Comparison of ENCODE assay signal across 1 cellular context in genomic region chr7:105396566-105396965, GRCh38.
TF ChIP-seq lines count a peak whose summit lies in the region.

No MANE protein-coding gene starts in this region.

TF ChIP-seq in K562, 482 proteins besides CTCF, POLR2A, EP300 and RAD21 (continued from another document and continues in another):
- TF ChIP-seq MECOM (CRISPR knock-in tag; IDR thresholded peaks at IDR 0.05): no peak
- TF ChIP-seq MED1 (CRISPR knock-in tag; IDR thresholded peaks at IDR 0.05; ENCODE audit: borderline replicate concordance): no peak
- TF ChIP-seq MTA2 (IDR thresholded peaks at IDR 0.05; ENCODE audit: low read depth): 0 out of 2 replicates have a peak, but pooled peaks have one; percentile 21
- TF ChIP-seq SNIP1 (IDR thresholded peaks at IDR 0.05; ENCODE audit: low read depth): peak; percentile 19; the same call in 1 of the 2 replicates
- TF ChIP-seq NR1H2 (CRISPR knock-in tag; IDR thresholded peaks at IDR 0.05): no peak
- TF ChIP-seq HLTF (IDR thresholded peaks at IDR 0.05): 0 out of 2 replicates have a peak, but pooled peaks have one; percentile 29
- TF ChIP-seq CEBPB (tag; IDR thresholded peaks at IDR 0.05): peak; percentile 49
- TF ChIP-seq MAZ (CRISPR knock-in tag; conservative IDR thresholded peaks at IDR 0.05 in 1 of 2, IDR thresholded peaks at IDR 0.05 in 1 of 2): no peak
- no peak for TF ChIP-seq TARDBP (IDR thresholded peaks at IDR 0.05)
- TF ChIP-seq TBP (optimal IDR thresholded peaks at IDR 0.05; ENCODE audit: low read depth, low read length): no peak
- TF ChIP-seq NUFIP1 (IDR thresholded peaks at IDR 0.05; ENCODE audit: partially characterized antibody): no peak
- 0 out of 2 replicates have a peak, but pooled peaks have one; percentile 11 for TF ChIP-seq CEBPG (CRISPR knock-in tag; IDR thresholded peaks at IDR 0.05)
- TF ChIP-seq CEBPG (tag; conservative IDR thresholded peaks at IDR 0.05 in 1 of 2, IDR thresholded peaks at IDR 0.05 in 1 of 2): no peak
- peak; percentile 71; the same call in 1 of the 2 replicates for TF ChIP-seq MCM3 (IDR thresholded peaks at IDR 0.05)
- TF ChIP-seq, protein P1, sequence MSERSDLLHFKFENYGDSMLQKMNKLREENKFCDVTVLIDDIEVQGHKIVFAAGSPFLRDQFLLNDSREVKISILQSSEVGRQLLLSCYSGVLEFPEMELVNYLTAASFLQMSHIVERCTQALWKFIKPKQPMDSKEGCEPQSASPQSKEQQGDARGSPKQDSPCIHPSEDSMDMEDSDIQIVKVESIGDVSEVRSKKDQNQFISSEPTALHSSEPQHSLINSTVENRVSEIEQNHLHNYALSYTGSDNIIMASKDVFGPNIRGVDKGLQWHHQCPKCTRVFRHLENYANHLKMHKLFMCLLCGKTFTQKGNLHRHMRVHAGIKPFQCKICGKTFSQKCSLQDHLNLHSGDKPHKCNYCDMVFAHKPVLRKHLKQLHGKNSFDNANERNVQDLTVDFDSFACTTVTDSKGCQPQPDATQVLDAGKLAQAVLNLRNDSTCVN (CRISPR knock-in tag; IDR thresholded peaks at IDR 0.05): peak; percentile 69; the same call in 1 of the 2 replicates
- TF ChIP-seq, protein P2, sequence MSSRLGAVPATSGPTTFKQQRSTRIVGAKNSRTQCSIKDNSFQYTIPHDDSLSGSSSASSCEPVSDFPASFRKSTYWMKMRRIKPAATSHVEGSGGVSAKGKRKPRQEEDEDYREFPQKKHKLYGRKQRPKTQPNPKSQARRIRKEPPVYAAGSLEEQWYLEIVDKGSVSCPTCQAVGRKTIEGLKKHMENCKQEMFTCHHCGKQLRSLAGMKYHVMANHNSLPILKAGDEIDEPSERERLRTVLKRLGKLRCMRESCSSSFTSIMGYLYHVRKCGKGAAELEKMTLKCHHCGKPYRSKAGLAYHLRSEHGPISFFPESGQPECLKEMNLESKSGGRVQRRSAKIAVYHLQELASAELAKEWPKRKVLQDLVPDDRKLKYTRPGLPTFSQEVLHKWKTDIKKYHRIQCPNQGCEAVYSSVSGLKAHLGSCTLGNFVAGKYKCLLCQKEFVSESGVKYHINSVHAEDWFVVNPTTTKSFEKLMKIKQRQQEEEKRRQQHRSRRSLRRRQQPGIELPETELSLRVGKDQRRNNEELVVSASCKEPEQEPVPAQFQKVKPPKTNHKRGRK (tag; IDR thresholded peaks at IDR 0.05): peak; percentile 98
- TF ChIP-seq BRD4 (IDR thresholded peaks at IDR 0.05): no peak
- TF ChIP-seq ZNF121 (CRISPR knock-in tag; conservative IDR thresholded peaks at IDR 0.05): no peak
- TF ChIP-seq, protein P3, sequence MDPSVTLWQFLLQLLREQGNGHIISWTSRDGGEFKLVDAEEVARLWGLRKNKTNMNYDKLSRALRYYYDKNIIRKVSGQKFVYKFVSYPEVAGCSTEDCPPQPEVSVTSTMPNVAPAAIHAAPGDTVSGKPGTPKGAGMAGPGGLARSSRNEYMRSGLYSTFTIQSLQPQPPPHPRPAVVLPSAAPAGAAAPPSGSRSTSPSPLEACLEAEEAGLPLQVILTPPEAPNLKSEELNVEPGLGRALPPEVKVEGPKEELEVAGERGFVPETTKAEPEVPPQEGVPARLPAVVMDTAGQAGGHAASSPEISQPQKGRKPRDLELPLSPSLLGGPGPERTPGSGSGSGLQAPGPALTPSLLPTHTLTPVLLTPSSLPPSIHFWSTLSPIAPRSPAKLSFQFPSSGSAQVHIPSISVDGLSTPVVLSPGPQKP (CRISPR knock-in tag; IDR thresholded peaks at IDR 0.05): no peak
- TF ChIP-seq PHF21A (IDR thresholded peaks at IDR 0.05; ENCODE audit: borderline replicate concordance, low read depth): peak; percentile 29; the same call in 1 of the 2 replicates
- 0 out of 2 replicates have a peak, but pooled peaks have one; percentile 69 for TF ChIP-seq TRIM25 (IDR thresholded peaks at IDR 0.05; ENCODE audit: borderline replicate concordance)
- TF ChIP-seq LARP7 (IDR thresholded peaks at IDR 0.05): peak; percentile 70; the same call in 1 of the 2 replicates
- no peak for TF ChIP-seq ZNF592 (IDR thresholded peaks at IDR 0.05)
- TF ChIP-seq ZBTB5 (IDR thresholded peaks at IDR 0.05): 0 out of 2 replicates have a peak, but pooled peaks have one; percentile 29
- peak; percentile 59; the same call in 1 of the 2 replicates for TF ChIP-seq PHB2 (IDR thresholded peaks at IDR 0.05; ENCODE audit: low read depth)
- TF ChIP-seq MLLT1 (IDR thresholded peaks at IDR 0.05): 0 out of 4 replicates have a peak, but pooled peaks have one; percentile 29 to 44
- TF ChIP-seq, protein P4, sequence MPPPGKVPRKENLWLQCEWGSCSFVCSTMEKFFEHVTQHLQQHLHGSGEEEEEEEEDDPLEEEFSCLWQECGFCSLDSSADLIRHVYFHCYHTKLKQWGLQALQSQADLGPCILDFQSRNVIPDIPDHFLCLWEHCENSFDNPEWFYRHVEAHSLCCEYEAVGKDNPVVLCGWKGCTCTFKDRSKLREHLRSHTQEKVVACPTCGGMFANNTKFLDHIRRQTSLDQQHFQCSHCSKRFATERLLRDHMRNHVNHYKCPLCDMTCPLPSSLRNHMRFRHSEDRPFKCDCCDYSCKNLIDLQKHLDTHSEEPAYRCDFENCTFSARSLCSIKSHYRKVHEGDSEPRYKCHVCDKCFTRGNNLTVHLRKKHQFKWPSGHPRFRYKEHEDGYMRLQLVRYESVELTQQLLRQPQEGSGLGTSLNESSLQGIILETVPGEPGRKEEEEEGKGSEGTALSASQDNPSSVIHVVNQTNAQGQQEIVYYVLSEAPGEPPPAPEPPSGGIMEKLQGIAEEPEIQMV (tag; conservative IDR thresholded peaks at IDR 0.05; ENCODE audit: low read depth): no peak
- TF ChIP-seq ZBTB2 (IDR thresholded peaks at IDR 0.05): 0 out of 2 replicates have a peak, but pooled peaks have one; percentile 56
- TF ChIP-seq, protein P5, sequence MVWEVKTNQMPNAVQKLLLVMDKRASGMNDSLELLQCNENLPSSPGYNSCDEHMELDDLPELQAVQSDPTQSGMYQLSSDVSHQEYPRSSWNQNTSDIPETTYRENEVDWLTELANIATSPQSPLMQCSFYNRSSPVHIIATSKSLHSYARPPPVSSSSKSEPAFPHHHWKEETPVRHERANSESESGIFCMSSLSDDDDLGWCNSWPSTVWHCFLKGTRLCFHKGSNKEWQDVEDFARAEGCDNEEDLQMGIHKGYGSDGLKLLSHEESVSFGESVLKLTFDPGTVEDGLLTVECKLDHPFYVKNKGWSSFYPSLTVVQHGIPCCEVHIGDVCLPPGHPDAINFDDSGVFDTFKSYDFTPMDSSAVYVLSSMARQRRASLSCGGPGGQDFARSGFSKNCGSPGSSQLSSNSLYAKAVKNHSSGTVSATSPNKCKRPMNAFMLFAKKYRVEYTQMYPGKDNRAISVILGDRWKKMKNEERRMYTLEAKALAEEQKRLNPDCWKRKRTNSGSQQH (CRISPR knock-in tag; IDR thresholded peaks at IDR 0.05): peak; percentile 23; the same call in 1 of the 2 replicates
- TF ChIP-seq KDM1A (IDR thresholded peaks at IDR 0.05): peak; percentile 28 to 41; a peak in 1 of 4 replicates
- TF ChIP-seq ARID1B (IDR thresholded peaks at IDR 0.05): 0 out of 2 replicates have a peak, but pooled peaks have one; percentile 14
- TF ChIP-seq FOXK2 (conservative IDR thresholded peaks at IDR 0.05 in 1 of 2, IDR thresholded peaks at IDR 0.05 in 1 of 2; ENCODE audit: low read depth in 2 of 2): peak in 1 of 2 experiments; percentile 16; a peak in 1 of 4 replicates
- peak; percentile 88 for TF ChIP-seq MTA1 (IDR thresholded peaks at IDR 0.05; ENCODE audit: borderline replicate concordance)
- TF ChIP-seq ZNF24 (IDR thresholded peaks at IDR 0.05): no peak
- no peak for TF ChIP-seq TFAM (CRISPR knock-in tag; conservative IDR thresholded peaks at IDR 0.05)
- TF ChIP-seq, protein P6, sequence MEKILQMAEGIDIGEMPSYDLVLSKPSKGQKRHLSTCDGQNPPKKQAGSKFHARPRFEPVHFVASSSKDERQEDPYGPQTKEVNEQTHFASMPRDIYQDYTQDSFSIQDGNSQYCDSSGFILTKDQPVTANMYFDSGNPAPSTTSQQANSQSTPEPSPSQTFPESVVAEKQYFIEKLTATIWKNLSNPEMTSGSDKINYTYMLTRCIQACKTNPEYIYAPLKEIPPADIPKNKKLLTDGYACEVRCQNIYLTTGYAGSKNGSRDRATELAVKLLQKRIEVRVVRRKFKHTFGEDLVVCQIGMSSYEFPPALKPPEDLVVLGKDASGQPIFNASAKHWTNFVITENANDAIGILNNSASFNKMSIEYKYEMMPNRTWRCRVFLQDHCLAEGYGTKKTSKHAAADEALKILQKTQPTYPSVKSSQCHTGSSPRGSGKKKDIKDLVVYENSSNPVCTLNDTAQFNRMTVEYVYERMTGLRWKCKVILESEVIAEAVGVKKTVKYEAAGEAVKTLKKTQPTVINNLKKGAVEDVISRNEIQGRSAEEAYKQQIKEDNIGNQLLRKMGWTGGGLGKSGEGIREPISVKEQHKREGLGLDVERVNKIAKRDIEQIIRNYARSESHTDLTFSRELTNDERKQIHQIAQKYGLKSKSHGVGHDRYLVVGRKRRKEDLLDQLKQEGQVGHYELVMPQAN (IDR thresholded peaks at IDR 0.05; ENCODE audit: borderline replicate concordance): 0 out of 2 replicates have a peak, but pooled peaks have one; percentile 27
- peak; percentile 65 for TF ChIP-seq NCOA4 (IDR thresholded peaks at IDR 0.05; ENCODE audit: partially characterized antibody)
- no peak for TF ChIP-seq HSF4 (CRISPR knock-in tag; IDR thresholded peaks at IDR 0.05; ENCODE audit: borderline replicate concordance)
- 0 out of 2 replicates have a peak, but pooled peaks have one; percentile 10 for TF ChIP-seq SMARCA4 (IDR thresholded peaks at IDR 0.05)
- TF ChIP-seq DMBX1 (CRISPR knock-in tag; IDR thresholded peaks at IDR 0.05; ENCODE audit: borderline replicate concordance): no peak
